ENCODE assay signal across 35 cellular contexts in genomic region chr15:72139667-72140066, GRCh38. TPM values are rescaled to one million over a fixed set of nuclear protein-coding genes. Genes with fewer than 3 reads are reported as not detected.
"Had no signal": no experiment of that assay in that cellular context is flagged by ENCODE, and none has a peak within 500 bp of the region (broad histone marks: within the 10 kb centered on the region; RNA-seq: fewer than 3 reads in every experiment).

No MANE protein-coding gene starts in this region.

- H3K36me3 ChIP-seq: brain microvascular endothelial cell, MG63 had no signal

- H3K27ac ChIP-seq: brain microvascular endothelial cell, VCaP had no signal

- H3K36me3 Mint-ChIP-seq: activated CD4-positive, alpha-beta memory T cell treated with anti-CD3 and anti-CD28 coated beads for 36 hours; activated naive CD8-positive, alpha-beta T cell treated with anti-CD3 and anti-CD28 coated beads for 36 hours had no signal

- H3K27ac Mint-ChIP-seq: activated B cell treated with CpG ODN at 0.5 μM for 24 hours; activated CD4-positive, alpha-beta memory T cell treated with anti-CD3 and anti-CD28 coated beads for 36 hours; activated naive CD8-positive, alpha-beta T cell treated with anti-CD3 and anti-CD28 coated beads for 36 hours; activated T-cell treated with anti-CD3 and anti-CD28 coated beads, Interleukin-2, amount 50 U/mL, for 72 hours; activated T-helper 17 cell treated with anti-CD3 and anti-CD28 coated beads, Interleukin-2, amount 50 U/mL, for 72 hours; T-cell; T-helper 17 cell had no signal

- H3K4me3 ChIP-seq: MG63 had no signal

- H3K4me1 Mint-ChIP-seq: activated T-helper 17 cell treated with anti-CD3 and anti-CD28 coated beads, Interleukin-2, amount 50 U/mL, for 72 hours; T-cell had no signal

- H3K27me3 Mint-ChIP-seq: activated B cell treated with CpG ODN at 0.5 μM for 24 hours; activated CD4-positive, alpha-beta memory T cell treated with anti-CD3 and anti-CD28 coated beads for 36 hours; activated naive CD8-positive, alpha-beta T cell treated with anti-CD3 and anti-CD28 coated beads for 36 hours; activated T-helper 17 cell treated with anti-CD3 and anti-CD28 coated beads, Interleukin-2, amount 50 U/mL, for 72 hours; T-cell had no signal

- H3K27me3 ChIP-seq: brain microvascular endothelial cell, MG63 had no signal

- H3K9me3 ChIP-seq: MG63 had no signal

- H3K4me3 Mint-ChIP-seq: activated B cell treated with CpG ODN at 0.5 μM for 24 hours; activated CD4-positive, alpha-beta memory T cell treated with anti-CD3 and anti-CD28 coated beads for 36 hours; activated naive CD8-positive, alpha-beta T cell treated with anti-CD3 and anti-CD28 coated beads for 36 hours; activated T-cell treated with anti-CD3 and anti-CD28 coated beads, Interleukin-2, amount 50 U/mL, for 72 hours; activated T-helper 17 cell treated with anti-CD3 and anti-CD28 coated beads, Interleukin-2, amount 50 U/mL, for 72 hours; T-cell; T-helper 17 cell had no signal

- DNase-seq: activated B cell treated with CpG ODN at 0.5 μM for 24 hours; activated CD4-positive, alpha-beta memory T cell treated with anti-CD3 and anti-CD28 coated beads for 36 hours; activated CD4-positive, alpha-beta T cell treated with anti-CD3 and anti-CD28 coated beads for 4 hours; activated CD4-positive, alpha-beta T cell treated with anti-CD3 and anti-CD28 coated beads, Interleukin-2, amount 50 U/mL, for 1 hour; activated CD4-positive, CD25-positive, alpha-beta regulatory T cell treated with anti-CD3 and anti-CD28 coated beads, Interleukin-2, amount 50 U/mL, for 72 hours; activated CD8-positive, alpha-beta memory T cell treated with anti-CD3 and anti-CD28 coated beads, Interleukin-2, amount 50 U/mL, for 4 hours; activated effector memory CD4-positive, alpha-beta T cell treated with anti-CD3 and anti-CD28 coated beads, Interleukin-2, amount 50 U/mL, for 16 hours; activated naive CD4-positive, alpha-beta T cell; activated naive CD4-positive, alpha-beta T cell treated with anti-CD3 and anti-CD28 coated beads, Interleukin-2, amount 50 U/mL, for 16 hours; activated naive CD8-positive, alpha-beta T cell treated with anti-CD3 and anti-CD28 coated beads for 36 hours; activated T-cell treated with anti-CD3 and anti-CD28 coated beads for 4 hours; activated T-cell treated with anti-CD3 and anti-CD28 coated beads, Interleukin-2, amount 50 U/mL, for 72 hours; amniotic stem cell; aorta; brain microvascular endothelial cell; Kasumi-1; KBM-7; MG63; NCI-H1048; NCI-H1105 treated with DMSO at 0.1 percent for 48 hours; NCI-H1436; NCI-H1694; NCI-H1930; NCI-H2081 treated with DMSO at 0.1 percent for 48 hours; NCI-H226; NCI-H446 treated with DMSO at 0.1 percent for 48 hours; NCI-H524; NCI-H69; SIG-M5; T-cell; T-helper 17 cell had no signal

- H3K9me3 Mint-ChIP-seq: activated B cell treated with CpG ODN at 0.5 μM for 24 hours; activated CD4-positive, alpha-beta memory T cell treated with anti-CD3 and anti-CD28 coated beads for 36 hours; activated naive CD8-positive, alpha-beta T cell treated with anti-CD3 and anti-CD28 coated beads for 36 hours; activated T-cell treated with anti-CD3 and anti-CD28 coated beads, Interleukin-2, amount 50 U/mL, for 72 hours; activated T-helper 17 cell treated with anti-CD3 and anti-CD28 coated beads, Interleukin-2, amount 50 U/mL, for 72 hours; T-cell had no signal

RNA-seq across cellular contexts. Expression of gene GRAMD2A, which starts 57.9 kb away (rescaled TPM):
- total RNA-seq: activated B cell treated with CpG ODN at 0.5 μM for 24 hours; activated CD4-positive, alpha-beta memory T cell treated with anti-CD3 and anti-CD28 coated beads for 36 hours; activated naive CD8-positive, alpha-beta T cell treated with anti-CD3 and anti-CD28 coated beads for 36 hours; RPMI7951; SK-MEL-5; T-cell; T-helper 17 cell had no signal
